Comparison of ENCODE assay signal across 8 cellular contexts in genomic region chr16:15961060-15961511, GRCh38. TPM values are rescaled to one million over a fixed set of nuclear protein-coding genes. Genes with fewer than 3 reads are reported as not detected.
DNase-seq lines count a peak whose midpoint lies in the region; ATAC-seq, FAIRE-seq and TF ChIP-seq lines count a peak whose summit lies in the region.
"Had no signal": no experiment of that assay in that cellular context is flagged by ENCODE, and none has a peak within 500 bp of the region (broad histone marks: within the 10 kb centered on the region; RNA-seq: fewer than 3 reads in every experiment).

No MANE protein-coding gene starts in this region.

- peaks cover 13% of the 10 kb centered on the region for H3K36me3 Mint-ChIP-seq in activated naive CD8-positive, alpha-beta T cell

- H3K4me3 Mint-ChIP-seq in activated naive CD8-positive, alpha-beta T cell, result peak overlapping the region; percentile 70

- no peaks in the 10 kb centered on the region for H3K27me3 Mint-ChIP-seq in activated naive CD8-positive, alpha-beta T cell

- H3K9me3 Mint-ChIP-seq in activated naive CD8-positive, alpha-beta T cell (ENCODE audit: low read depth), result no peaks in the 10 kb centered on the region

- peak; percentile 70 for DNase-seq in OCI-M1 (lab: John Stamatoyannopoulos, UW)
- peak; percentile 82 for DNase-seq in stimulated activated CD4-positive, alpha-beta T cell treated with anti-CD3 and anti-CD28 coated beads, Interleukin-1b, Interleukin-23, amount 100 ng/mL, for 48 hours
- no peak for DNase-seq in NCI-H2171 treated with DMSO at 0.1 percent for 48 hours (lab: John Stamatoyannopoulos, UW)
- no peak for DNase-seq in foreskin fibroblast
- no peak for DNase-seq in frontal cortex (ENCODE audit: low spot score in 2 of 2)

- no peak for TF ChIP-seq CTCF in foreskin fibroblast (IDR thresholded peaks at IDR 0.05; ENCODE audit: low read depth, low read length)

- H3K27ac Mint-ChIP-seq in activated naive CD8-positive, alpha-beta T cell, result peak overlapping the region; percentile 97

- peak; percentile 55 for ATAC-seq in GM21528 (IDR thresholded peaks at IDR 0.05; ENCODE audit: low FRiP score, unreplicated experiment)

- no peak for FAIRE-seq in frontal cortex (lab: Jason Lieb, UNC)
- FAIRE-seq: TTC549 had no signal

- H3K4me3 ChIP-seq in foreskin fibroblast (ENCODE audit: low read depth in 1 of 2, low read length in 2 of 2), result no peak overlapping the region

- peaks cover 84% of the 10 kb centered on the region for H3K4me1 Mint-ChIP-seq in activated naive CD8-positive, alpha-beta T cell (ENCODE audit: low read depth)

RNA-seq across cellular contexts. Expression of gene ABCC1, which starts 11.7 kb away (rescaled TPM):
- 8.2 TPM for total RNA-seq in frontal cortex

Comparison
In these comparisons a context has a peak if more than half of its experiments do, and no peak if none do; other contexts are left out.
1. DNase-seq: peak in OCI-M1 (single experiment) and stimulated activated CD4-positive, alpha-beta T cell treated with anti-CD3 and anti-CD28 coated beads, Interleukin-1b, Interleukin-23, amount 100 ng/mL, for 48 hours (single experiment); none in NCI-H2171 treated with DMSO at 0.1 percent for 48 hours (single experiment), foreskin fibroblast (0 of 2) and frontal cortex (0 of 2).